In the genomic region with DNA sequence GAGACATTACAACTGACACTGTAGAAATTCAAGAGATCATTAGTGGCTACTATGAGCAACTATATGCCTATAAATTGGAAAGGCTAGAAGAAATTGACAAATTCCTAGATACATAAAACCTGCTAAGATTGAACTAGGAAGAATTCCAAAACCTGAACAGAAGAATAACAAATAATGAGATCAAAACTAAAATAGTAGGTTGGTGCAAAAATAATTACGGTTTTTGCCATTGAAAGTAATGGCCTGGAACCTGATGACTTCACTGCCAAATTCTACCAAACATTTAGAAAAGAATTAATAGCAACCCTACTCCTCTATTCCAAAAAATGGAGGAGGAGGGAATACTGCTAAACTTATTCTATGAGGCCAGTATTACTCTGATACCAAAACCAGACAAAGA, we compare ENCODE assay signal across 1 cellular context.
TF ChIP-seq lines count a peak whose summit lies in the region.

No MANE protein-coding gene starts in this region.

TF ChIP-seq in HepG2, 621 proteins besides CTCF, POLR2A, EP300 and RAD21 (continued from another document):
- TF ChIP-seq, protein P1, sequence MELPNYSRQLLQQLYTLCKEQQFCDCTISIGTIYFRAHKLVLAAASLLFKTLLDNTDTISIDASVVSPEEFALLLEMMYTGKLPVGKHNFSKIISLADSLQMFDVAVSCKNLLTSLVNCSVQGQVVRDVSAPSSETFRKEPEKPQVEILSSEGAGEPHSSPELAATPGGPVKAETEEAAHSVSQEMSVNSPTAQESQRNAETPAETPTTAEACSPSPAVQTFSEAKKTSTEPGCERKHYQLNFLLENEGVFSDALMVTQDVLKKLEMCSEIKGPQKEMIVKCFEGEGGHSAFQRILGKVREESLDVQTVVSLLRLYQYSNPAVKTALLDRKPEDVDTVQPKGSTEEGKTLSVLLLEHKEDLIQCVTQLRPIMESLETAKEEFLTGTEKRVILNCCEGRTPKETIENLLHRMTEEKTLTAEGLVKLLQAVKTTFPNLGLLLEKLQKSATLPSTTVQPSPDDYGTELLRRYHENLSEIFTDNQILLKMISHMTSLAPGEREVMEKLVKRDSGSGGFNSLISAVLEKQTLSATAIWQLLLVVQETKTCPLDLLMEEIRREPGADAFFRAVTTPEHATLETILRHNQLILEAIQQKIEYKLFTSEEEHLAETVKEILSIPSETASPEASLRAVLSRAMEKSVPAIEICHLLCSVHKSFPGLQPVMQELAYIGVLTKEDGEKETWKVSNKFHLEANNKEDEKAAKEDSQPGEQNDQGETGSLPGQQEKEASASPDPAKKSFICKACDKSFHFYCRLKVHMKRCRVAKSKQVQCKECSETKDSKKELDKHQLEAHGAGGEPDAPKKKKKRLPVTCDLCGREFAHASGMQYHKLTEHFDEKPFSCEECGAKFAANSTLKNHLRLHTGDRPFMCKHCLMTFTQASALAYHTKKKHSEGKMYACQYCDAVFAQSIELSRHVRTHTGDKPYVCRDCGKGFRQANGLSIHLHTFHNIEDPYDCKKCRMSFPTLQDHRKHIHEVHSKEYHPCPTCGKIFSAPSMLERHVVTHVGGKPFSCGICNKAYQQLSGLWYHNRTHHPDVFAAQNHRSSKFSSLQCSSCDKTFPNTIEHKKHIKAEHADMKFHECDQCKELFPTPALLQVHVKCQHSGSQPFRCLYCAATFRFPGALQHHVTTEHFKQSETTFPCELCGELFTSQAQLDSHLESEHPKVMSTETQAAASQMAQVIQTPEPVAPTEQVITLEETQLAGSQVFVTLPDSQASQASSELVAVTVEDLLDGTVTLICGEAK (IDR thresholded peaks at IDR 0.05): peak; percentile 67
- TF ChIP-seq, protein P1 (CRISPR knock-in tag; IDR thresholded peaks at IDR 0.05): no peak
